In the genomic region with DNA sequence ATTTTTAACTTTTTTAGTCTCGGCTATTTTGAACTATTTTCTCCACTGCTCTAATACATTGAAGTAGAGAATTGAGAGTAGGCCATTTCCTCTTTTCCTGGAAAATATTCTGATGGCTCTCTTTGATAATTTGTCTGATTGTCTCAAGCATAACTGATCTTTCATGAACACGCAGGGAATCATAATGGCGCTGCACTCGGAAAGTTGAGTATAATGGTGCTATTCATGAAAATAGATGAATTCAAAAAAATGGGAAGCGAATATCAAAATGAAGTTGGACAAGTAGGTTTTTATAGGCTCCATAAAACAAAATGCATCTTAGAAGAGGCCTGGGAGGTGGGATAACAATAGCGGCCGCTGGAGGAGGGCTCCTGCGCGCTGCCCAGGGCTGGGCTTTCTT, we compare ENCODE assay signal across 1 cellular context.
TF ChIP-seq lines count a peak whose summit lies in the region.

No MANE protein-coding gene starts in this region.

TF ChIP-seq in IMR-90, 13 proteins besides CTCF, POLR2A, EP300 and RAD21:
- TF ChIP-seq RCOR1 (IDR thresholded peaks at IDR 0.05; ENCODE audit: insufficient replicate concordance, low read length) = no peak
- TF ChIP-seq, protein P1, sequence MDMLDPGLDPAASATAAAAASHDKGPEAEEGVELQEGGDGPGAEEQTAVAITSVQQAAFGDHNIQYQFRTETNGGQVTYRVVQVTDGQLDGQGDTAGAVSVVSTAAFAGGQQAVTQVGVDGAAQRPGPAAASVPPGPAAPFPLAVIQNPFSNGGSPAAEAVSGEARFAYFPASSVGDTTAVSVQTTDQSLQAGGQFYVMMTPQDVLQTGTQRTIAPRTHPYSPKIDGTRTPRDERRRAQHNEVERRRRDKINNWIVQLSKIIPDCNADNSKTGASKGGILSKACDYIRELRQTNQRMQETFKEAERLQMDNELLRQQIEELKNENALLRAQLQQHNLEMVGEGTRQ (IDR thresholded peaks at IDR 0.05; ENCODE audit: low read depth, low read length) = no peak
- TF ChIP-seq MAFK (IDR thresholded peaks at IDR 0.05; ENCODE audit: low read depth, low read length) = no peak
- no peak for TF ChIP-seq SMC3 (IDR thresholded peaks at IDR 0.05; ENCODE audit: low read depth, low read length)
- TF ChIP-seq BHLHE40 (IDR thresholded peaks at IDR 0.05; ENCODE audit: low read depth, low read length) = no peak
- no peak for TF ChIP-seq MAZ (IDR thresholded peaks at IDR 0.05; ENCODE audit: borderline replicate concordance, low read depth, low read length)
- TF ChIP-seq RFX5 (IDR thresholded peaks at IDR 0.05; ENCODE audit: low read depth, low read length) = no peak
- no peak for TF ChIP-seq CEBPB (IDR thresholded peaks at IDR 0.05; ENCODE audit: low read depth, low read length)
- no peak for TF ChIP-seq MXI1 (IDR thresholded peaks at IDR 0.05; ENCODE audit: borderline replicate concordance, low read depth, low read length)
TF ChIP-seq in IMR-90: peak in this region for 0.
